ENCODE assay signal across 19 cellular contexts in the genomic region with DNA sequence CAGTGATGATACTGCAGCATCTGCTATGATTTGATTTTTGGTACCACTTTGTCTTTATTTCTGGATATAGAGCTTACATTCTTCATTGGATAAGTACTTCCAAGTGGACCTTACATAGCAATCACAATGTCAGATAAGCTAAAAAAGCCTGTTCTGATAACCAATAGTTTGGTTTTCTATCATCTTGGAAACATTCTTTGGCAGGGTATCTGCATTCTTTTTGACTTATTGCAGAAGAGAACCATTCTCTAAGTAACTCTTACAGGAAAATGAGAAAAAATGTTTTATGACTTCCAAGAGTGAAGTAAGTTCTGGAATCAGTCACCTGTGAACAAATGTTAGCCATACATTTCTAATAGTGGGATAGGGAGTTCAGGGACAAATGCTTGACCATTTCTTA.
DNase-seq lines count a peak whose midpoint lies in the region; ATAC-seq lines count a peak whose summit lies in the region.
"Had no signal": no experiment of that assay in that cellular context is flagged by ENCODE, and none has a peak within 500 bp of the region (broad histone marks: within the 10 kb centered on the region; RNA-seq: fewer than 3 reads in every experiment).

No MANE protein-coding gene starts in this region.

- no peak overlapping the region for H3K4me3 ChIP-seq in GM23248
- H3K4me3 ChIP-seq in adipocyte (ENCODE audit: low read length) = peak overlapping the region; percentile 40
- H3K4me3 ChIP-seq: A549, GM23338, HAP-1 had no signal

- in situ Hi-C loops in GM23248 (cut with MboI) = no loop called here

- DNase-seq in GM23248 (peak; percentile 17), adipocyte (ENCODE audit: low read depth) (no peak), fibroblast of peridontal ligament (ENCODE audit: extremely low read depth) (peak; percentile 51), iris pigment epithelial cell (ENCODE audit: low read depth) (peak; percentile 16), hypothalamus (lab: John Stamatoyannopoulos, UW) (no peak), DMS114 treated with DMSO at 0.1 percent for 48 hours (lab: John Stamatoyannopoulos, UW; ENCODE audit: unreplicated experiment) (no peak), GOT3 (lab: John Stamatoyannopoulos, UW) (no peak)
- DNase-seq: 8988T; ACHN; C1 segment of cervical spinal cord; Calu3; CD4-positive, alpha-beta memory T cell; COR-L47; DMS153; DND-41 had no signal

- no peak overlapping the region for H2AFZ ChIP-seq in GM23248
- H2AFZ ChIP-seq: GM23338 had no signal

- no peak overlapping the region for H3K27ac ChIP-seq in GM23248
- H3K27ac ChIP-seq: A549 had no signal

- H3K4me1 ChIP-seq in GM23248 (ENCODE audit: insufficient read depth) (peaks cover 22% of the 10 kb centered on the region), adipocyte (ENCODE audit: control insufficient read depth, insufficient read depth, low read length) (peaks cover 23% of the 10 kb centered on the region)
- H3K4me1 ChIP-seq: A549, HAP-1 had no signal

- H3K9me2 ChIP-seq in GM23248 (ENCODE audit: insufficient read depth) = no peaks in the 10 kb centered on the region

- H3K4me2 ChIP-seq in GM23248 (ENCODE audit: unreplicated experiment) = peak overlapping the region; percentile 8
- H3K4me2 ChIP-seq: A549, GM23338 had no signal

- H3K36me3 ChIP-seq in GM23248 (ENCODE audit: low read depth) (no peaks in the 10 kb centered on the region), adipocyte (ENCODE audit: control insufficient read depth, insufficient read depth, low read length, severe bottlenecking) (no peaks in the 10 kb centered on the region)
- H3K36me3 ChIP-seq: HAP-1 had no signal

- no peaks in the 10 kb centered on the region for H4K20me1 ChIP-seq in GM23248 (ENCODE audit: insufficient read depth)

- H3K79me2 ChIP-seq in GM23248 (ENCODE audit: insufficient read depth) = no peaks in the 10 kb centered on the region

- no peaks in the 10 kb centered on the region for H3K9me3 ChIP-seq in GM23248 (ENCODE audit: low read depth)
- H3K9me3 ChIP-seq in adipocyte (ENCODE audit: control insufficient read depth, low read length) = no peaks in the 10 kb centered on the region
- H3K9me3 ChIP-seq: A549, HAP-1 had no signal

- ATAC-seq in HG03442 (IDR thresholded peaks at IDR 0.05; ENCODE audit: unreplicated experiment) = no peak
- ATAC-seq: A549, GM23338 had no signal

- H3K9ac ChIP-seq in GM23248 = no peak overlapping the region
- H3K9ac ChIP-seq in adipocyte (ENCODE audit: low read length) = no peak overlapping the region

- H3K27me3 ChIP-seq in GM23248 (replicated peaks; ENCODE audit: insufficient read depth) (no peaks in the 10 kb centered on the region), adipocyte (replicated peaks; ENCODE audit: control insufficient read depth, insufficient read depth, low read length) (no peaks in the 10 kb centered on the region)

- H3F3A ChIP-seq in GM23248 (ENCODE audit: insufficient read depth) = peaks cover 9% of the 10 kb centered on the region

Comparison
In these comparisons a context has a peak if more than half of its experiments do, and no peak if none do; other contexts are left out.
1. DNase-seq: peak in GM23248 (single experiment), fibroblast of peridontal ligament (single experiment) and iris pigment epithelial cell (single experiment); none in adipocyte (single experiment), hypothalamus (0 of 51), DMS114 treated with DMSO at 0.1 percent for 48 hours (single experiment) and GOT3 (single experiment).